In the genomic region with DNA sequence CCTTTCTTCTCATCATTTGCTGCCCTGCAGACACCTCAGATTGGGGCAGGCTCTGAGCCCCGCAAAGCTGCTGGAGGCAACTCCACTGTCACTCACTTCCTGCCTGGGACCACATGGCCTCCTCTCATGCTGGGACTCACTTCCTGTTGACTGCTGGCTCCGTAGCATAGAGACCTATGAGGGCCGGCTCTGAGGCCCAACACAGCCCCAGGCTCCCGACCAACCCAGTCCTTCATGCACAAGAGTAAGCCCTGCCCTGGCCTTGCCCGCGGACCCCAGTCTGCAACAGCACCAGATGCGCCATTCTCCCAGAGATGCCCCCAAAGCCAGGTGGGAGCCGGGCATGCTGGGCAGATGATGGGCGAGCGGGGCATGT, we compare ENCODE assay signal across 8 cellular contexts. TPM values are rescaled to one million over a fixed set of nuclear protein-coding genes. Genes with fewer than 3 reads are reported as not detected.
A peak's percentile ranks its signal among the peaks of the same experiment; 100 is the strongest.
DNase-seq lines count a peak whose midpoint lies in the region; ATAC-seq and TF ChIP-seq lines count a peak whose summit lies in the region.

No MANE protein-coding gene starts in this region.

- ATAC-seq in GM21737 (IDR thresholded peaks at IDR 0.05; ENCODE audit: unreplicated experiment) (peak; percentile 67), psoas muscle (peak in 2 of 4 donors; percentile 26 to 29), HG02759 (IDR thresholded peaks at IDR 0.05; ENCODE audit: unreplicated experiment) (no peak), GM18867 (IDR thresholded peaks at IDR 0.05; ENCODE audit: unreplicated experiment) (no peak)

- intact Hi-C loops in psoas muscle (cut with DNase I) = no loop called here

- no peak for TF ChIP-seq CTCF in psoas muscle (IDR thresholded peaks at IDR 0.05)

- WGBS in psoas muscle, 3 donors = 70 to 77% (median 74%) methylated on average over 10 of the region's 10 CpGs

- no peaks in the 10 kb centered on the region for H3K27me3 ChIP-seq in psoas muscle (ENCODE audit: insufficient read depth in 3 of 3, low read length in 2 of 3)

- peaks cover 11% of the 10 kb centered on the region for H3K4me1 ChIP-seq in psoas muscle

- peaks cover 0 to 29% of the 10 kb centered on the region in 2 donors for H3K36me3 ChIP-seq in psoas muscle (ENCODE audit: insufficient read depth in 1 of 2, low read depth in 1 of 2)

- H3K27ac ChIP-seq in psoas muscle = peak overlapping the region; percentile 30

- no peak overlapping the region for H3K4me3 ChIP-seq in psoas muscle

- no peaks in the 10 kb centered on the region for H3K9me3 ChIP-seq in psoas muscle

- DNase-seq in COLO668 (lab: John Stamatoyannopoulos, UW; ENCODE audit: unreplicated experiment) = peak; percentile 8
- DNase-seq in SIG-M5 (lab: John Stamatoyannopoulos, UW) = peak; percentile 28
- DNase-seq in activated naive CD8-positive, alpha-beta T cell treated with anti-CD3 and anti-CD28 coated beads, Interleukin-2, amount 50 U/mL, for 16 hours (ENCODE audit: low read depth, low spot score) = peak; percentile 25
- no peak for DNase-seq in psoas muscle
- DNase-seq in GOT3 (lab: John Stamatoyannopoulos, UW) = no peak

RNA-seq across cellular contexts. Expression of a gene that starts 55.7 kb away (rescaled TPM):
- total RNA-seq in psoas muscle = 10 to 100 TPM; 20.6 to 26.2 (median 21.7) TPM
- 1 to 10 TPM; 7.1 to 9.9 (median 8.4) TPM for polyA plus RNA-seq in psoas muscle

Comparison
In these comparisons a context has a peak if more than half of its experiments do, and no peak if none do; other contexts are left out.
1. DNase-seq: peak in COLO668 (single experiment), SIG-M5 (single experiment) and activated naive CD8-positive, alpha-beta T cell treated with anti-CD3 and anti-CD28 coated beads, Interleukin-2, amount 50 U/mL, for 16 hours (single experiment); none in psoas muscle (0 of 2) and GOT3 (single experiment).